Comparison of ENCODE assay signal across 1 cellular context in the genomic region with DNA sequence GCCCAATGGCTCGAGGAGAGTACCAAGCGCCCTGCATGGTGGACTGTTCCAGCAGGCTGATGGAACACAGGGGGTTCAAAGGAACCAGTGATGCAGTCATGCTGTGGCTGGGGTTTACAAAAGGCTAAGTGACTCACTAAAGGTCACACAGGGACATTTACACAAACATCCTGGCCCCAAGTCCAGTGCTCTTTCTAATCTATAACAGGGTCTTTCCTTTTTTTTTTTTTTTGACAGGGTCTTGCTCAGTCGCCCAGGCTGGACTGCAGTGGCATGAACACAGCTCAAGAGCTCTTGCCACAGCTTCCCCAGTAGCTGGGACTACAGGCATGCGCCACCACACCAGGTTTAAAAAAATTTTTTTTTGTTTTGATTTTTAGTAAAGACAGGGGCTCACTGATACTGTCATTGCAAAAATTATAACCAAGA.
A peak's percentile ranks its signal among the peaks of the same experiment; 100 is the strongest.
TF ChIP-seq lines count a peak whose summit lies in the region.

No MANE protein-coding gene starts in this region.

TF ChIP-seq in HepG2, 621 proteins besides CTCF, POLR2A, EP300 and RAD21 (continued from another document and continues in another):
- TF ChIP-seq SKI (IDR thresholded peaks at IDR 0.05; ENCODE audit: partially characterized antibody) (no peak), IRX3 (CRISPR knock-in tag; IDR thresholded peaks at IDR 0.05; ENCODE audit: borderline replicate concordance, low read depth) (no peak), KLF11 (CRISPR knock-in tag; IDR thresholded peaks at IDR 0.05) (no peak), ZNF234 (CRISPR knock-in tag; conservative IDR thresholded peaks at IDR 0.05) (no peak), ZBTB20 (CRISPR knock-in tag; IDR thresholded peaks at IDR 0.05; ENCODE audit: borderline replicate concordance, low read depth) (0 out of 2 replicates have a peak, but pooled peaks have one; percentile 52), ZNF563 (CRISPR knock-in tag; IDR thresholded peaks at IDR 0.05) (no peak), KLF12 (CRISPR knock-in tag; IDR thresholded peaks at IDR 0.05; ENCODE audit: borderline replicate concordance) (no peak), GZF1 (CRISPR knock-in tag; IDR thresholded peaks at IDR 0.05) (no peak), ZNF460 (CRISPR knock-in tag; IDR thresholded peaks at IDR 0.05; ENCODE audit: borderline replicate concordance) (peak; percentile 96), ZNF883 (CRISPR knock-in tag; IDR thresholded peaks at IDR 0.05; ENCODE audit: not compliant biosample characterization) (no peak), CEBPB (IDR thresholded peaks at IDR 0.05; ENCODE audit: borderline replicate concordance, low read depth, low read length) (no peak), ZNF33B (CRISPR knock-in tag; IDR thresholded peaks at IDR 0.05) (no peak), SMC3 (IDR thresholded peaks at IDR 0.05; ENCODE audit: low read length) (no peak), ZSCAN12 (CRISPR knock-in tag; IDR thresholded peaks at IDR 0.05) (no peak), RBM39 (IDR thresholded peaks at IDR 0.05; ENCODE audit: low read depth, low read length, poor library complexity, severe bottlenecking) (no peak), ZNF660 (CRISPR knock-in tag; IDR thresholded peaks at IDR 0.05; ENCODE audit: borderline replicate concordance, low read depth) (no peak), HOXD1 (CRISPR knock-in tag; IDR thresholded peaks at IDR 0.05) (no peak), ZNF317 (CRISPR knock-in tag; IDR thresholded peaks at IDR 0.05) (0 out of 2 replicates have a peak, but pooled peaks have one; percentile 31), MAFK (conservative IDR thresholded peaks at IDR 0.05 in 1 of 2, IDR thresholded peaks at IDR 0.05 in 1 of 2; ENCODE audit: low read length in 2 of 2) (no peak), ZNF484 (CRISPR knock-in tag; IDR thresholded peaks at IDR 0.05; ENCODE audit: borderline replicate concordance, low read depth) (no peak), TBX3 (IDR thresholded peaks at IDR 0.05; ENCODE audit: borderline replicate concordance) (no peak), ZNF451 (CRISPR knock-in tag; IDR thresholded peaks at IDR 0.05) (no peak), ZBTB21 (CRISPR knock-in tag; IDR thresholded peaks at IDR 0.05) (no peak), MLLT10 (CRISPR knock-in tag; IDR thresholded peaks at IDR 0.05) (no peak), ZNF207 (IDR thresholded peaks at IDR 0.05; ENCODE audit: borderline replicate concordance) (no peak), MBNL3 (CRISPR knock-in tag; conservative IDR thresholded peaks at IDR 0.05) (no peak), MXI1 (IDR thresholded peaks at IDR 0.05; ENCODE audit: borderline replicate concordance, low read depth, low read length) (no peak; the same call in 2 of the 3 replicates), MATR3 (CRISPR knock-in tag; IDR thresholded peaks at IDR 0.05) (no peak), ZFAT (CRISPR knock-in tag; conservative IDR thresholded peaks at IDR 0.05) (no peak), TOPORS (CRISPR knock-in tag; IDR thresholded peaks at IDR 0.05) (no peak), TSC22D2 (CRISPR knock-in tag; IDR thresholded peaks at IDR 0.05; ENCODE audit: borderline replicate concordance) (no peak), ZC3H4 (CRISPR knock-in tag; IDR thresholded peaks at IDR 0.05; ENCODE audit: borderline replicate concordance) (no peak), SP5 (CRISPR knock-in tag; IDR thresholded peaks at IDR 0.05; ENCODE audit: borderline replicate concordance, low read depth) (peak; percentile 65; the same call in 1 of the 2 replicates), ZNF251 (CRISPR knock-in tag; IDR thresholded peaks at IDR 0.05) (no peak), YEATS2 (CRISPR knock-in tag; IDR thresholded peaks at IDR 0.05; ENCODE audit: borderline replicate concordance) (0 out of 2 replicates have a peak, but pooled peaks have one; percentile 57), NFE2 (CRISPR knock-in tag; IDR thresholded peaks at IDR 0.05) (no peak)
- TF ChIP-seq, protein P1, sequence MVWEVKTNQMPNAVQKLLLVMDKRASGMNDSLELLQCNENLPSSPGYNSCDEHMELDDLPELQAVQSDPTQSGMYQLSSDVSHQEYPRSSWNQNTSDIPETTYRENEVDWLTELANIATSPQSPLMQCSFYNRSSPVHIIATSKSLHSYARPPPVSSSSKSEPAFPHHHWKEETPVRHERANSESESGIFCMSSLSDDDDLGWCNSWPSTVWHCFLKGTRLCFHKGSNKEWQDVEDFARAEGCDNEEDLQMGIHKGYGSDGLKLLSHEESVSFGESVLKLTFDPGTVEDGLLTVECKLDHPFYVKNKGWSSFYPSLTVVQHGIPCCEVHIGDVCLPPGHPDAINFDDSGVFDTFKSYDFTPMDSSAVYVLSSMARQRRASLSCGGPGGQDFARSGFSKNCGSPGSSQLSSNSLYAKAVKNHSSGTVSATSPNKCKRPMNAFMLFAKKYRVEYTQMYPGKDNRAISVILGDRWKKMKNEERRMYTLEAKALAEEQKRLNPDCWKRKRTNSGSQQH (CRISPR knock-in tag; IDR thresholded peaks at IDR 0.05; ENCODE audit: low read depth), result no peak
- TF ChIP-seq, protein P2, sequence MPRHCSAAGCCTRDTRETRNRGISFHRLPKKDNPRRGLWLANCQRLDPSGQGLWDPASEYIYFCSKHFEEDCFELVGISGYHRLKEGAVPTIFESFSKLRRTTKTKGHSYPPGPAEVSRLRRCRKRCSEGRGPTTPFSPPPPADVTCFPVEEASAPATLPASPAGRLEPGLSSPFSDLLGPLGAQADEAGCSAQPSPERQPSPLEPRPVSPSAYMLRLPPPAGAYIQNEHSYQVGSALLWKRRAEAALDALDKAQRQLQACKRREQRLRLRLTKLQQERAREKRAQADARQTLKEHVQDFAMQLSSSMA (CRISPR knock-in tag; IDR thresholded peaks at IDR 0.05), result no peak
- TF ChIP-seq, protein P3, sequence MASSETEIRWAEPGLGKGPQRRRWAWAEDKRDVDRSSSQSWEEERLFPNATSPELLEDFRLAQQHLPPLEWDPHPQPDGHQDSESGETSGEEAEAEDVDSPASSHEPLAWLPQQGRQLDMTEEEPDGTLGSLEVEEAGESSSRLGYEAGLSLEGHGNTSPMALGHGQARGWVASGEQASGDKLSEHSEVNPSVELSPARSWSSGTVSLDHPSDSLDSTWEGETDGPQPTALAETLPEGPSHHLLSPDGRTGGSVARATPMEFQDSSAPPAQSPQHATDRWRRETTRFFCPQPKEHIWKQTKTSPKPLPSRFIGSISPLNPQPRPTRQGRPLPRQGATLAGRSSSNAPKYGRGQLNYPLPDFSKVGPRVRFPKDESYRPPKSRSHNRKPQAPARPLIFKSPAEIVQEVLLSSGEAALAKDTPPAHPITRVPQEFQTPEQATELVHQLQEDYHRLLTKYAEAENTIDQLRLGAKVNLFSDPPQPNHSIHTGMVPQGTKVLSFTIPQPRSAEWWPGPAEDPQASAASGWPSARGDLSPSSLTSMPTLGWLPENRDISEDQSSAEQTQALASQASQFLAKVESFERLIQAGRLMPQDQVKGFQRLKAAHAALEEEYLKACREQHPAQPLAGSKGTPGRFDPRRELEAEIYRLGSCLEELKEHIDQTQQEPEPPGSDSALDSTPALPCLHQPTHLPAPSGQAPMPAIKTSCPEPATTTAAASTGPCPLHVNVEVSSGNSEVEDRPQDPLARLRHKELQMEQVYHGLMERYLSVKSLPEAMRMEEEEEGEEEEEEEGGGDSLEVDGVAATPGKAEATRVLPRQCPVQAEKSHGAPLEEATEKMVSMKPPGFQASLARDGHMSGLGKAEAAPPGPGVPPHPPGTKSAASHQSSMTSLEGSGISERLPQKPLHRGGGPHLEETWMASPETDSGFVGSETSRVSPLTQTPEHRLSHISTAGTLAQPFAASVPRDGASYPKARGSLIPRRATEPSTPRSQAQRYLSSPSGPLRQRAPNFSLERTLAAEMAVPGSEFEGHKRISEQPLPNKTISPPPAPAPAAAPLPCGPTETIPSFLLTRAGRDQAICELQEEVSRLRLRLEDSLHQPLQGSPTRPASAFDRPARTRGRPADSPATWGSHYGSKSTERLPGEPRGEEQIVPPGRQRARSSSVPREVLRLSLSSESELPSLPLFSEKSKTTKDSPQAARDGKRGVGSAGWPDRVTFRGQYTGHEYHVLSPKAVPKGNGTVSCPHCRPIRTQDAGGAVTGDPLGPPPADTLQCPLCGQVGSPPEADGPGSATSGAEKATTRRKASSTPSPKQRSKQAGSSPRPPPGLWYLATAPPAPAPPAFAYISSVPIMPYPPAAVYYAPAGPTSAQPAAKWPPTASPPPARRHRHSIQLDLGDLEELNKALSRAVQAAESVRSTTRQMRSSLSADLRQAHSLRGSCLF (CRISPR knock-in tag; IDR thresholded peaks at IDR 0.05; ENCODE audit: borderline replicate concordance), result no peak
- TF ChIP-seq, protein P4, sequence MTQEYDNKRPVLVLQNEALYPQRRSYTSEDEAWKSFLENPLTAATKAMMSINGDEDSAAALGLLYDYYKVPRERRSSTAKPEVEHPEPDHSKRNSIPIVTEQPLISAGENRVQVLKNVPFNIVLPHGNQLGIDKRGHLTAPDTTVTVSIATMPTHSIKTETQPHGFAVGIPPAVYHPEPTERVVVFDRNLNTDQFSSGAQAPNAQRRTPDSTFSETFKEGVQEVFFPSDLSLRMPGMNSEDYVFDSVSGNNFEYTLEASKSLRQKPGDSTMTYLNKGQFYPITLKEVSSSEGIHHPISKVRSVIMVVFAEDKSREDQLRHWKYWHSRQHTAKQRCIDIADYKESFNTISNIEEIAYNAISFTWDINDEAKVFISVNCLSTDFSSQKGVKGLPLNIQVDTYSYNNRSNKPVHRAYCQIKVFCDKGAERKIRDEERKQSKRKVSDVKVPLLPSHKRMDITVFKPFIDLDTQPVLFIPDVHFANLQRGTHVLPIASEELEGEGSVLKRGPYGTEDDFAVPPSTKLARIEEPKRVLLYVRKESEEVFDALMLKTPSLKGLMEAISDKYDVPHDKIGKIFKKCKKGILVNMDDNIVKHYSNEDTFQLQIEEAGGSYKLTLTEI (CRISPR knock-in tag; conservative IDR thresholded peaks at IDR 0.05), result no peak
- TF ChIP-seq, protein P5, sequence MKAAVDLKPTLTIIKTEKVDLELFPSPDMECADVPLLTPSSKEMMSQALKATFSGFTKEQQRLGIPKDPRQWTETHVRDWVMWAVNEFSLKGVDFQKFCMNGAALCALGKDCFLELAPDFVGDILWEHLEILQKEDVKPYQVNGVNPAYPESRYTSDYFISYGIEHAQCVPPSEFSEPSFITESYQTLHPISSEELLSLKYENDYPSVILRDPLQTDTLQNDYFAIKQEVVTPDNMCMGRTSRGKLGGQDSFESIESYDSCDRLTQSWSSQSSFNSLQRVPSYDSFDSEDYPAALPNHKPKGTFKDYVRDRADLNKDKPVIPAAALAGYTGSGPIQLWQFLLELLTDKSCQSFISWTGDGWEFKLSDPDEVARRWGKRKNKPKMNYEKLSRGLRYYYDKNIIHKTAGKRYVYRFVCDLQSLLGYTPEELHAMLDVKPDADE (CRISPR knock-in tag; IDR thresholded peaks at IDR 0.05), result no peak
- TF ChIP-seq, protein P6, sequence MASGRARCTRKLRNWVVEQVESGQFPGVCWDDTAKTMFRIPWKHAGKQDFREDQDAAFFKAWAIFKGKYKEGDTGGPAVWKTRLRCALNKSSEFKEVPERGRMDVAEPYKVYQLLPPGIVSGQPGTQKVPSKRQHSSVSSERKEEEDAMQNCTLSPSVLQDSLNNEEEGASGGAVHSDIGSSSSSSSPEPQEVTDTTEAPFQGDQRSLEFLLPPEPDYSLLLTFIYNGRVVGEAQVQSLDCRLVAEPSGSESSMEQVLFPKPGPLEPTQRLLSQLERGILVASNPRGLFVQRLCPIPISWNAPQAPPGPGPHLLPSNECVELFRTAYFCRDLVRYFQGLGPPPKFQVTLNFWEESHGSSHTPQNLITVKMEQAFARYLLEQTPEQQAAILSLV (CRISPR knock-in tag; IDR thresholded peaks at IDR 0.05; ENCODE audit: borderline replicate concordance), result no peak
- TF ChIP-seq, protein P7, sequence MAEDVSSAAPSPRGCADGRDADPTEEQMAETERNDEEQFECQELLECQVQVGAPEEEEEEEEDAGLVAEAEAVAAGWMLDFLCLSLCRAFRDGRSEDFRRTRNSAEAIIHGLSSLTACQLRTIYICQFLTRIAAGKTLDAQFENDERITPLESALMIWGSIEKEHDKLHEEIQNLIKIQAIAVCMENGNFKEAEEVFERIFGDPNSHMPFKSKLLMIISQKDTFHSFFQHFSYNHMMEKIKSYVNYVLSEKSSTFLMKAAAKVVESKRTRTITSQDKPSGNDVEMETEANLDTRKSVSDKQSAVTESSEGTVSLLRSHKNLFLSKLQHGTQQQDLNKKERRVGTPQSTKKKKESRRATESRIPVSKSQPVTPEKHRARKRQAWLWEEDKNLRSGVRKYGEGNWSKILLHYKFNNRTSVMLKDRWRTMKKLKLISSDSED (CRISPR knock-in tag; IDR thresholded peaks at IDR 0.05), result no peak
- TF ChIP-seq, protein P8, sequence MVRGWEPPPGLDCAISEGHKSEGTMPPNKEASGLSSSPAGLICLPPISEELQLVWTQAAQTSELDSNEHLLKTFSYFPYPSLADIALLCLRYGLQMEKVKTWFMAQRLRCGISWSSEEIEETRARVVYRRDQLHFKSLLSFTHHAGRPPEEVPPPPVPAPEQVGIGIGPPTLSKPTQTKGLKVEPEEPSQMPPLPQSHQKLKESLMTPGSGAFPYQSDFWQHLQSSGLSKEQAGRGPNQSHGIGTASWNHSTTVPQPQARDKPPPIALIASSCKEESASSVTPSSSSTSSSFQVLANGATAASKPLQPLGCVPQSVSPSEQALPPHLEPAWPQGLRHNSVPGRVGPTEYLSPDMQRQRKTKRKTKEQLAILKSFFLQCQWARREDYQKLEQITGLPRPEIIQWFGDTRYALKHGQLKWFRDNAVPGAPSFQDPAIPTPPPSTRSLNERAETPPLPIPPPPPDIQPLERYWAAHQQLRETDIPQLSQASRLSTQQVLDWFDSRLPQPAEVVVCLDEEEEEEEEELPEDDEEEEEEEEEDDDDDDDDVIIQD (CRISPR knock-in tag; IDR thresholded peaks at IDR 0.05; ENCODE audit: low read depth), result peak; percentile 60; the same call in 1 of the 2 replicates
